In the genomic region with DNA sequence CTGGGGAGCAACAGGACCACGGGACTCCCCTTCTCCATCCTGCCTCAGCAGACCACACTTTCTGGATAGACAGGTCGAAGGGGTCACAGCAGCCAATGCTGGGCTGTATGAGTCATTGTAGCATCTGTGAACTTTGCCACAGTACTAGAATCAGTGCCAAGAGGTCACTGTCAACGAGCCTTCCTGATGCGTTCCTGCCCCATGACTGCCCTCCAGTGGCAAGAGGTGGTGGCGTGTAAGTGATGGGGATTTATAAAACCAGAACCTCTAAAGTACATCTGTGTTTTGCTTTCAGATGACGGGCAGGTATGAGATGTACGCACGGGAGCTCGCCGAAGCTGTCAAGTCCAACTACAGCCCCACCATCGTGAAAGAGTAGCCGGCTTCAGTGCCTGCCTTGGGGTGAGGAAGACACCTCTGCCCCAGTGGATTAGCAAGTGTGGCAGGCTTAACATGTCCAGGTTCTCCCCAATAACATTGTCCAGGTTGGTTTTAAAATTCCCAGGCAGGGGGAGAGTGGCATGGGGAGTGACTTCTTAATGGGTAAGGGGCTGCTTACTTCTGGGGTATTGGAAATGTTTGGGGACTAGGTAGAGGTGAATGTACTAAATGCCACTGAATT, we compare ENCODE assay signal across 9 cellular contexts. TPM values are rescaled to one million over a fixed set of nuclear protein-coding genes. Genes with fewer than 3 reads are reported as not detected.
DNase-seq lines count a peak whose midpoint lies in the region; ATAC-seq and TF ChIP-seq lines count a peak whose summit lies in the region.
"Had no signal": no experiment of that assay in that cellular context is flagged by ENCODE, and none has a peak within 500 bp of the region (broad histone marks: within the 10 kb centered on the region; RNA-seq: fewer than 3 reads in every experiment).

No MANE protein-coding gene starts in this region.

- H3K27ac ChIP-seq in liver (ENCODE audit: low read depth in 1 of 2, low read length in 2 of 2) = peak overlapping the region; percentile 22 to 75
- H3K27ac ChIP-seq: BLaER1 had no signal

- H3K27me3 Mint-ChIP-seq in activated CD4-positive, alpha-beta T cell treated with anti-CD3 and anti-CD28 coated beads for 36 hours = no peaks in the 10 kb centered on the region

- POLR2A ChIA-PET in activated CD4-positive, alpha-beta T cell treated with anti-CD3 and anti-CD28 coated beads for 36 hours (lab: Charles Lee) = no interaction called here

- H3K9ac ChIP-seq in liver (ENCODE audit: low read depth in 1 of 2, low read length in 2 of 2) = no peak overlapping the region
- H3K9ac ChIP-seq: BLaER1 had no signal

- 9% methylated on average over 12 of the region's 12 CpGs for WGBS in liver

- no peaks in the 10 kb centered on the region for H3K36me3 Mint-ChIP-seq in activated CD4-positive, alpha-beta T cell treated with anti-CD3 and anti-CD28 coated beads for 36 hours (ENCODE audit: low read depth)

- TF ChIP-seq CTCF in choroid plexus epithelial cell (conservative IDR thresholded peaks at IDR 0.05; ENCODE audit: low read depth, low read length) (peak; percentile 95), liver (IDR thresholded peaks at IDR 0.05; ENCODE audit: low read depth, low read length, missing input control) (peak; percentile 92)

- TF ChIP-seq RAD21 in liver (IDR thresholded peaks at IDR 0.05) = peak; percentile 98 to 99

- intact Hi-C loops in activated CD4-positive, alpha-beta T cell treated with anti-CD3 and anti-CD28 coated beads for 36 hours (cut with DNase I, micrococcal nuclease) = loop anchor here (1.0 to 10.0 kb wide), 8 partner anchors 30 to 341 kb away; partner anchors contain the start of genes GUCD1 (in 1 of the 2), SNRPD3 (in 1 of the 2), SPECC1L (in 1 of the 2) and SUSD2 (in 1 of the 2)

- H3K27ac Mint-ChIP-seq in activated CD4-positive, alpha-beta T cell treated with anti-CD3 and anti-CD28 coated beads for 36 hours = no peak overlapping the region

- no peak overlapping the region for H3K4me3 Mint-ChIP-seq in activated CD4-positive, alpha-beta T cell treated with anti-CD3 and anti-CD28 coated beads for 36 hours

- H3K4me1 Mint-ChIP-seq in activated CD4-positive, alpha-beta T cell treated with anti-CD3 and anti-CD28 coated beads for 36 hours = peaks cover 8% of the 10 kb centered on the region

- no peaks in the 10 kb centered on the region for H3K27me3 ChIP-seq in liver (ENCODE audit: control insufficient read depth in 4 of 4, insufficient read depth in 4 of 4, low read length in 3 of 4)
- H3K27me3 ChIP-seq: BLaER1 had no signal

- no peaks in the 10 kb centered on the region for H3K9me3 ChIP-seq in liver (ENCODE audit: control insufficient read depth in 4 of 4, low read length in 3 of 4)
- H3K9me3 ChIP-seq: BLaER1 had no signal

- peaks cover 4 to 51% (median 27%) of the 10 kb centered on the region in 4 donors for H3K4me1 ChIP-seq in liver (ENCODE audit: control insufficient read depth in 4 of 4, insufficient read depth in 4 of 4, low read length in 3 of 4)

- H3K9me3 Mint-ChIP-seq in activated CD4-positive, alpha-beta T cell treated with anti-CD3 and anti-CD28 coated beads for 36 hours (ENCODE audit: low read depth) = no peaks in the 10 kb centered on the region

- DNase-seq in NCI-H1436 (lab: John Stamatoyannopoulos, UW) (peak; percentile 39), NCI-H1436 treated with DMSO at 0.1 percent for 48 hours (lab: John Stamatoyannopoulos, UW) (no peak), NCI-H345 (lab: John Stamatoyannopoulos, UW) (peak; percentile 38), choroid plexus epithelial cell (ENCODE audit: low read depth) (peak; percentile 76)
- peak; percentile 90 for DNase-seq in activated CD4-positive, alpha-beta T cell treated with anti-CD3 and anti-CD28 coated beads for 36 hours
- peak; percentile 27 for DNase-seq in stimulated activated CD8-positive, alpha-beta memory T cell treated with anti-CD3 and anti-CD28 coated beads, Interleukin-12 subunit alpha, Interleukin-12 subunit beta, amount 100 ng/mL, for 24 hours (ENCODE audit: extremely low read depth)

- CTCF ChIA-PET in activated CD4-positive, alpha-beta T cell treated with anti-CD3 and anti-CD28 coated beads for 36 hours (lab: Charles Lee) = interaction anchor here (0.7 to 2.4 kb wide), 15 partner anchors 11 to 336 kb away, joined by 3 to 10 read pairs (median 3); no protein-coding TSS in a partner anchor

- ATAC-seq in HG02981 (IDR thresholded peaks at IDR 0.05; ENCODE audit: unreplicated experiment) = peak; percentile 80
- peak; percentile 92 for ATAC-seq in activated CD4-positive, alpha-beta T cell treated with anti-CD3 and anti-CD28 coated beads for 36 hours

- peaks cover 2 to 17% (median 10%) of the 10 kb centered on the region in 4 donors for H3K36me3 ChIP-seq in liver (ENCODE audit: control insufficient read depth in 4 of 4, insufficient read depth in 3 of 4, low read depth in 1 of 4, low read length in 3 of 4)
- H3K36me3 ChIP-seq: BLaER1 had no signal

- no peak overlapping the region for H3K4me3 ChIP-seq in choroid plexus epithelial cell (ENCODE audit: low read depth, low read length)
- no peak overlapping the region for H3K4me3 ChIP-seq in liver (ENCODE audit: low read depth in 1 of 3, low read length in 3 of 3)
- H3K4me3 ChIP-seq: BLaER1 had no signal

TF ChIP-seq in liver, 16 proteins besides CTCF, POLR2A, EP300 and RAD21 (continues in another document):
- TF ChIP-seq, protein P1, sequence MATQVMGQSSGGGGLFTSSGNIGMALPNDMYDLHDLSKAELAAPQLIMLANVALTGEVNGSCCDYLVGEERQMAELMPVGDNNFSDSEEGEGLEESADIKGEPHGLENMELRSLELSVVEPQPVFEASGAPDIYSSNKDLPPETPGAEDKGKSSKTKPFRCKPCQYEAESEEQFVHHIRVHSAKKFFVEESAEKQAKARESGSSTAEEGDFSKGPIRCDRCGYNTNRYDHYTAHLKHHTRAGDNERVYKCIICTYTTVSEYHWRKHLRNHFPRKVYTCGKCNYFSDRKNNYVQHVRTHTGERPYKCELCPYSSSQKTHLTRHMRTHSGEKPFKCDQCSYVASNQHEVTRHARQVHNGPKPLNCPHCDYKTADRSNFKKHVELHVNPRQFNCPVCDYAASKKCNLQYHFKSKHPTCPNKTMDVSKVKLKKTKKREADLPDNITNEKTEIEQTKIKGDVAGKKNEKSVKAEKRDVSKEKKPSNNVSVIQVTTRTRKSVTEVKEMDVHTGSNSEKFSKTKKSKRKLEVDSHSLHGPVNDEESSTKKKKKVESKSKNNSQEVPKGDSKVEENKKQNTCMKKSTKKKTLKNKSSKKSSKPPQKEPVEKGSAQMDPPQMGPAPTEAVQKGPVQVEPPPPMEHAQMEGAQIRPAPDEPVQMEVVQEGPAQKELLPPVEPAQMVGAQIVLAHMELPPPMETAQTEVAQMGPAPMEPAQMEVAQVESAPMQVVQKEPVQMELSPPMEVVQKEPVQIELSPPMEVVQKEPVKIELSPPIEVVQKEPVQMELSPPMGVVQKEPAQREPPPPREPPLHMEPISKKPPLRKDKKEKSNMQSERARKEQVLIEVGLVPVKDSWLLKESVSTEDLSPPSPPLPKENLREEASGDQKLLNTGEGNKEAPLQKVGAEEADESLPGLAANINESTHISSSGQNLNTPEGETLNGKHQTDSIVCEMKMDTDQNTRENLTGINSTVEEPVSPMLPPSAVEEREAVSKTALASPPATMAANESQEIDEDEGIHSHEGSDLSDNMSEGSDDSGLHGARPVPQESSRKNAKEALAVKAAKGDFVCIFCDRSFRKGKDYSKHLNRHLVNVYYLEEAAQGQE (IDR thresholded peaks at IDR 0.05) = no peak
- TF ChIP-seq TAF1 (conservative IDR thresholded peaks at IDR 0.05) (no peak), FOXA1 (IDR thresholded peaks at IDR 0.05) (no peak), RXRA (IDR thresholded peaks at IDR 0.05) (peak; percentile 95 to 97), HNF4A (conservative IDR thresholded peaks at IDR 0.05) (peak; percentile 77 to 85), ZBTB33 (IDR thresholded peaks at IDR 0.05) (no peak), GABPA (IDR thresholded peaks at IDR 0.05 in 1 of 2, conservative IDR thresholded peaks at IDR 0.05 in 1 of 2) (no peak), SP1 (IDR thresholded peaks at IDR 0.05) (peak; percentile 81), EGR1 (IDR thresholded peaks at IDR 0.05; ENCODE audit: low read depth in 2 of 2) (no peak), NR2F2 (IDR thresholded peaks at IDR 0.05) (peak; percentile 99), HNF4G (IDR thresholded peaks at IDR 0.05) (peak; percentile 53), ATF3 (IDR thresholded peaks at IDR 0.05) (peak; percentile 98), FOXA2 (IDR thresholded peaks at IDR 0.05) (no peak), JUND (IDR thresholded peaks at IDR 0.05) (peak; percentile 100), YY1 (IDR thresholded peaks at IDR 0.05) (no peak)

RNA-seq across cellular contexts. Expression of gene GUCD1, which starts 29.4 kb away (rescaled TPM):
- total RNA-seq in activated CD4-positive, alpha-beta T cell treated with anti-CD3 and anti-CD28 coated beads for 36 hours = 100 to 1,000 TPM; 109 to 124 TPM
- total RNA-seq in liver = 100 to 1,000 TPM; 176 to 202 TPM
- 100 to 1,000 TPM; 118 to 182 TPM for polyA plus RNA-seq in liver

RNA-seq across cellular contexts. Expression of gene SNRPD3, which starts 30.3 kb away (rescaled TPM):
- total RNA-seq in activated CD4-positive, alpha-beta T cell treated with anti-CD3 and anti-CD28 coated beads for 36 hours = 100 to 1,000 TPM; 156 to 232 TPM
- total RNA-seq in liver = 100 to 1,000 TPM in 1 of 2 donors, 10 to 100 TPM in 1; 91.3 to 128 TPM
- 10 to 100 TPM; 57.2 to 80.6 TPM for polyA plus RNA-seq in liver

RNA-seq across cellular contexts. Expression of gene UPB1, which starts 30.4 kb away (rescaled TPM):
- under 1 TPM; 0.16 to 0.28 TPM for total RNA-seq in activated CD4-positive, alpha-beta T cell treated with anti-CD3 and anti-CD28 coated beads for 36 hours
- 10 to 100 TPM in 1 of 2 donors, 1 to 10 TPM in 1; 7.1 to 67.6 TPM for total RNA-seq in liver
- polyA plus RNA-seq in liver = 100 to 1,000 TPM in 1 of 2 donors, 10 to 100 TPM in 1; 50.0 to 115 TPM

Comparison
In these comparisons a context has a peak if more than half of its experiments do, and no peak if none do; other contexts are left out.
1. RNA of gene UPB1, which starts 30.4 kb away (total RNA-seq): 7.1 to 67.6 TPM in liver; 0.16 to 0.28 TPM in activated CD4-positive, alpha-beta T cell treated with anti-CD3 and anti-CD28 coated beads for 36 hours; every median in the first group is over 4 times any median in the second.